8 cellular contexts compared by ENCODE assay signal in the genomic region with DNA sequence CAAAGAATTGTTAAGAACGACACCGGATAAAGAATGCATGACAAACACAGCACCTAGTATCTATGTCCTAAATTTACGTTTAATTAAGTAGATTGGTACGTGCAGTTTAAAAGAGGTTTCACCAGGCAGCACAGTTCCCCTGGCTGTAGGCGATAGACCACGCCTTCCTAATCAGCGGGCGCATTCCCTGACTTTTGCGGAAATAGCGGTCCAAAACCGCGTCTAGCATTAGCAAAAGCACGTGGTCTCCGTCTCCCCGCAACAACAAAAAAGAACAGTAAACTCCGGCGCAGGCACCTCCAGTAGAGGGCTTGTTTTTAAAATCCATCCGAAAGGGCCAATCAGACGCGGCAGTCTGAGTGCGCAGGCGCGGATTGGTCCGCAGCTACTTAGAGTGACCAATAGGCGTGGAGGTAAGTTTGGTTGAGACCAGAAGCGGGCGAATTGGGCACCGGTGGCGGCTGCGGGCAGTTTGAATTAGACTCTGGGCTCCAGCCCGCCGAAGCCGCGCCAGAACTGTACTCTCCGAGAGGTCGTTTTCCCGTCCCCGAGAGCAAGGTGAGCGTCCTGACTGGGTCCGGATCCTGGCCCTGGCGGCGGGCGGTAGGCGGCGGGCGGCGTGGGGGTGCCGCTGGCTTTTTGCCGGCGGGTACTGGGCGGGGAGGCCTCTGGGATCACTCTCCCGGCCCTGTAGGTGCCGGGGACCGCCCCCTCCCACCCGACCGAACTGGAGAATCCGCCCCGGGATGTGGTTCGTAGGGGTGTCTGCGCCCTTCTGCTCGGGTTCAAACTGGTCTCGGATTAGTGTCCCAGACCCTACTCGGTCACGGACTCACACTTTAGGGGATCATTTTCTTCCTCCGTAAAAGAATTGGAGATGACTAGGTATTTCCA. TPM values are rescaled to one million over a fixed set of nuclear protein-coding genes. Genes with fewer than 3 reads are reported as not detected.
DNase-seq lines count a peak whose midpoint lies in the region; TF ChIP-seq lines count a peak whose summit lies in the region.

A gene with protein sequence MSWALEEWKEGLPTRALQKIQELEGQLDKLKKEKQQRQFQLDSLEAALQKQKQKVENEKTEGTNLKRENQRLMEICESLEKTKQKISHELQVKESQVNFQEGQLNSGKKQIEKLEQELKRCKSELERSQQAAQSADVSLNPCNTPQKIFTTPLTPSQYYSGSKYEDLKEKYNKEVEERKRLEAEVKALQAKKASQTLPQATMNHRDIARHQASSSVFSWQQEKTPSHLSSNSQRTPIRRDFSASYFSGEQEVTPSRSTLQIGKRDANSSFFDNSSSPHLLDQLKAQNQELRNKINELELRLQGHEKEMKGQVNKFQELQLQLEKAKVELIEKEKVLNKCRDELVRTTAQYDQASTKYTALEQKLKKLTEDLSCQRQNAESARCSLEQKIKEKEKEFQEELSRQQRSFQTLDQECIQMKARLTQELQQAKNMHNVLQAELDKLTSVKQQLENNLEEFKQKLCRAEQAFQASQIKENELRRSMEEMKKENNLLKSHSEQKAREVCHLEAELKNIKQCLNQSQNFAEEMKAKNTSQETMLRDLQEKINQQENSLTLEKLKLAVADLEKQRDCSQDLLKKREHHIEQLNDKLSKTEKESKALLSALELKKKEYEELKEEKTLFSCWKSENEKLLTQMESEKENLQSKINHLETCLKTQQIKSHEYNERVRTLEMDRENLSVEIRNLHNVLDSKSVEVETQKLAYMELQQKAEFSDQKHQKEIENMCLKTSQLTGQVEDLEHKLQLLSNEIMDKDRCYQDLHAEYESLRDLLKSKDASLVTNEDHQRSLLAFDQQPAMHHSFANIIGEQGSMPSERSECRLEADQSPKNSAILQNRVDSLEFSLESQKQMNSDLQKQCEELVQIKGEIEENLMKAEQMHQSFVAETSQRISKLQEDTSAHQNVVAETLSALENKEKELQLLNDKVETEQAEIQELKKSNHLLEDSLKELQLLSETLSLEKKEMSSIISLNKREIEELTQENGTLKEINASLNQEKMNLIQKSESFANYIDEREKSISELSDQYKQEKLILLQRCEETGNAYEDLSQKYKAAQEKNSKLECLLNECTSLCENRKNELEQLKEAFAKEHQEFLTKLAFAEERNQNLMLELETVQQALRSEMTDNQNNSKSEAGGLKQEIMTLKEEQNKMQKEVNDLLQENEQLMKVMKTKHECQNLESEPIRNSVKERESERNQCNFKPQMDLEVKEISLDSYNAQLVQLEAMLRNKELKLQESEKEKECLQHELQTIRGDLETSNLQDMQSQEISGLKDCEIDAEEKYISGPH (N-terminal part only) (plus strand): TSS at position 432 of the 894 bp plus-strand sequence. CDS start 10,560 bp downstream, outside the sequence.

- H3K27ac Mint-ChIP-seq in neural crest cell (ENCODE audit: unreplicated experiment), result peak within 1 kb of the TSS; percentile 97

- DNase-seq in G401 (ENCODE audit: low spot score) (peak; percentile 90), H7 (peak; percentile 96), M059J (ENCODE audit: low read depth) (peak; percentile 99), SHP77 (lab: John Stamatoyannopoulos, UW) (peak; percentile 98), fibroblast of villous mesenchyme (ENCODE audit: low read depth) (peak; percentile 99), neural crest cell (ENCODE audit: low read depth, low spot score) (peak; percentile 88)
- peak; percentile 89 for DNase-seq in activated effector memory CD4-positive, alpha-beta T cell treated with Interleukin-2 at 50 U/mL for 16 hours

- H3K36me3 Mint-ChIP-seq in neural crest cell (ENCODE audit: low read depth), result peaks cover 2% of the 10 kb centered on the region

- peaks cover 7% of the 10 kb centered on the region for H3K4me1 ChIP-seq in stomach smooth muscle (ENCODE audit: control insufficient read depth, insufficient read depth, low read length)

- no peaks in the 10 kb centered on the region for H3K36me3 ChIP-seq in H7 (replicated peaks; ENCODE audit: control insufficient read depth, insufficient read depth, low read length)
- H3K36me3 ChIP-seq in stomach smooth muscle (ENCODE audit: control insufficient read depth in 2 of 2, insufficient read depth in 2 of 2, low read length in 2 of 2), result no peaks in the 10 kb centered on the region

- no peaks in the 10 kb centered on the region for H3K27me3 Mint-ChIP-seq in neural crest cell (ENCODE audit: low read depth)

- in situ Hi-C loops in G401 (cut with HindIII; ENCODE audit: low sequenced_read_pairs), result no loop called here

- H3K4me3 ChIP-seq in H7 (ENCODE audit: insufficient read depth, low read depth, low read length) (peak within 1 kb of the TSS; percentile 97), fibroblast of villous mesenchyme (ENCODE audit: low read depth, low read length) (peak within 1 kb of the TSS; percentile 88), stomach smooth muscle (ENCODE audit: low read length in 2 of 2) (peak within 1 kb of the TSS; percentile 82 to 85)

- H3K27me3 ChIP-seq in H7 (ENCODE audit: control insufficient read depth, insufficient read depth, low read length) (no peaks in the 10 kb centered on the region), stomach smooth muscle (ENCODE audit: control insufficient read depth in 1 of 2, insufficient read depth in 2 of 2, low read length in 2 of 2) (no peaks in the 10 kb centered on the region)

- H3K9me3 Mint-ChIP-seq in neural crest cell, result no peaks in the 10 kb centered on the region

- no peak within 1 kb of the TSS for H3K27ac ChIP-seq in stomach smooth muscle (ENCODE audit: low read length)

- H3K4me1 Mint-ChIP-seq in neural crest cell, result peaks cover 28% of the 10 kb centered on the region

- H3K9ac ChIP-seq in stomach smooth muscle (ENCODE audit: low read length in 2 of 2), result peak within 1 kb of the TSS; percentile 51 to 75

- H3K4me3 Mint-ChIP-seq in neural crest cell, result peak within 1 kb of the TSS; percentile 92

- peak; percentile 14 for TF ChIP-seq CTCF in fibroblast of villous mesenchyme (IDR thresholded peaks at IDR 0.05; ENCODE audit: insufficient read depth, low read depth, low read length)
- TF ChIP-seq CTCF in neural crest cell (conservative IDR thresholded peaks at IDR 0.05), result peak; percentile 37

- no peaks in the 10 kb centered on the region for H3K9me3 ChIP-seq in stomach smooth muscle (ENCODE audit: control insufficient read depth in 2 of 2, low read length in 2 of 2)

RNA-seq across cellular contexts. Expression of the gene that starts here (rescaled TPM):
- total RNA-seq in G401 (2014; rRNA removed; shearing (Covaris generic)), result 43.2 and 160 TPM in 2 replicates
- total RNA-seq in H7 (2014; rRNA removed; shearing (Covaris generic)), result 76.7 and 167 TPM in 2 replicates
- 45.5 and 83.9 TPM in 2 replicates for total RNA-seq in M059J (2014; rRNA removed; shearing (Covaris generic))
- total RNA-seq in fibroblast of villous mesenchyme, result 19.3 and 30.7 TPM in 2 replicates
- 191 and 202 TPM in 2 replicates for total RNA-seq in neural crest cell
